Comparison of ENCODE assay signal across 8 cellular contexts in the genomic region with DNA sequence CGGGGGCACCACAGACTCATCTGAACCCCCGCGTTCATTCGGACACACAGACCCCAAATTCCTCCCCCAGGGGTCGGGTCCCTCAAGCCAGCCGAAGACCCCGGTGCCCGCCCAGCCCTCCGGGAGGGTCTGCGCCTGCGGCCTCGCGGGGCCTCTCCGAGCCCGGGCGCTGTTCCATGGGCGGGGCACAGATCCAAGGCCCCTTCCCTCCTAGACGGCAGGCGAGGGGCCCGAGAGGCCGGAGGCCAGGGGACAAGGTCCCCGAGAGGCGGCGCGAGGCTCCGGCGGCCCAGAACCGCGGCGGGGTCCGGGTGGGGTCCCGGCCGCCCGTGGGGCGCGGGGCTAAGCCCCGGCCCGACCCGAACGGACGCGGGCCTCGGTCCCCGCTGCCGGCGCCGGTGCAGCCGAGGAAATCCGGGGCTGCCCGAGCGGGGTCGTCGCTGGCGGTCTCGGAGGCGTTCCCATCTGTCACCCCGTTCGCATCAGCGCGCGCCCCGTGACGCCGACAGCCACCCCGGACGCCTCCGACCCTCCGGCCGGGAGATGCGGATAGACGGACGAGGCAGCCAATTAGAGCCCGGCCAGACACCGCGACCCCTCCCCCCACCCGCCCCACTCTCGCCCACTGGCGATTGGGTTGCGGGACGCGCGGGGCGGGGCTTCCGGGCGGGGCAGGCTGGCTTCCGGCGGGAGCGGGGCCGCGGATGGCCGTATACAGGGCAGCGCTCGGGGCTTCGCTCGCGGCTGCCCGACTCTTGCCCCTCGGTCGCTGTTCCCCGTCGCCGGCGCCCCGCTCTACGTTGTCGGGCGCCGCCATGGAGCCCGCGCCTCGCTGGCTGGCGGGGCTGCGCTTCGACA. TPM values are rescaled to one million over a fixed set of nuclear protein-coding genes. Genes with fewer than 3 reads are reported as not detected.
A peak's percentile ranks its signal among the peaks of the same experiment; 100 is the strongest.
DNase-seq lines count a peak whose midpoint lies in the region; ATAC-seq and TF ChIP-seq lines count a peak whose summit lies in the region.

Gene SELENOO, plus strand, starts transcription at position 679 of the 858 bp plus-strand sequence. Its CDS starts 26 bp downstream, at position 705.

- peaks cover 4% of the 10 kb centered on the region for H3K27me3 Mint-ChIP-seq in brain

- H3K4me3 Mint-ChIP-seq in brain: peak within 1 kb of the TSS; percentile 86 to 93 (median 89)

- H3K36me3 Mint-ChIP-seq in brain: peaks cover 33% of the 10 kb centered on the region

- DNase-seq in NCI-H2107 treated with DMSO at 0.1 percent for 48 hours (lab: John Stamatoyannopoulos, UW; ENCODE audit: unreplicated experiment) (peak; percentile 40), UCSD-AML1 (lab: John Stamatoyannopoulos, UW; ENCODE audit: unreplicated experiment) (peak; percentile 94), skeletal muscle cell (ENCODE audit: low read depth) (peak; percentile 57), OCI-M2 (lab: John Stamatoyannopoulos, UW; ENCODE audit: unreplicated experiment) (no peak)

- H3K9me3 Mint-ChIP-seq in brain: peaks cover 0 to 3% (median 2%) of the 10 kb centered on the region in 5 experiments

- no peak for TF ChIP-seq CTCF in brain (conservative IDR thresholded peaks at IDR 0.05)

- H3K27ac Mint-ChIP-seq in brain: peak within 1 kb of the TSS; percentile 69 to 90 (median 81)

- peaks cover 34% of the 10 kb centered on the region for H3K4me1 Mint-ChIP-seq in brain

- TF ChIP-seq POLR2A in GM15510 (IDR thresholded peaks at IDR 0.05; ENCODE audit: borderline replicate concordance, extremely low read depth, insufficient read length): peak; percentile 77

- H3K4me3 ChIP-seq in iPS-11a (ENCODE audit: low read depth, low read length) (peak within 1 kb of the TSS; percentile 67), skeletal muscle cell (ENCODE audit: low read depth, low read length) (peak within 1 kb of the TSS; percentile 70)

- peak; percentile 68 for ATAC-seq in HG02870 (IDR thresholded peaks at IDR 0.05; ENCODE audit: unreplicated experiment)

RNA-seq across cellular contexts. Expression of gene SELENOO, which starts in this region (rescaled TPM):
- polyA plus RNA-seq in brain (ENCODE audit: insufficient read depth, low read depth, low replicate concordance): 17.1 TPM
